In the genomic region with DNA sequence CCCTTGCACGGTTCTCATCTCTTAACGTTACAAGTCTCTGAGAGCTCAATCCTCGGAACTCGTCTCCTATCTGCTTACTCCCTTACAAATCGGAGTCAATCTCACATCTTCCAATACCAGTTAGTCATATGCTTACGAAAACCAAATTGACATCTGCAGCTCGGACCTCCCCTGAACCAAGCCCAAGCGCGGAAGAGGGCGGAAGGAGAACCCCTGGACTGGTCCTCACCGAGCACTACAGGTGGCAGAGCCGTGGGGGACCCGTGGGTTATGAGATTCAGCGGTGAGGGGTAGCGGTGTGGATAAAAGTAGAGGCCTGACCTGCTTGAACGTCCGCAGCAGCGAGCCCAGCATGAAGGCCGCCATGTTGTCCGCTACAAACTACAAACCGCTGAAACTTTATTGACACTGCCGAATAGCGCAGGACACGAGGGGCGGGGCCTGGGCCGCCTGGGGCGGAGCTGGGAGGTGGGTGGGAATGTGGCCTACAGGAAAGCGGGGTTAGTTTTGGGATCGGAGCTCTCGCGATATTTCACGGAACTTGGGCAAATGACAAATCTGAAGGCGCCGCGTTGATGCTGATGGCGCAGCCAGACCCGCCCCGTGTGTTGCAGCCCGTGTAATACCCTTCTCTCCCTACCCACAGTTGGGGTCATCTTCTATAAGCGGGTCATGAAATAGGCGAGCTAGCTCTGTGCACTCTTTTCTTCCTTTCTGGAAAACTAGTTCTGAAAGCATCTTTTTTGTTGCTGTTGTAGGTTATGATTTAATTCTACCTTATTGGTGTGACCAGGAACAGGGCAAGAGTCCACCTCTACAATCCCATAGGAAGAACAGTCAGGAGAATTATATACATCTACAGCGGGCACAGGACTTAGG, we compare ENCODE assay signal across 8 cellular contexts. TPM values are rescaled to one million over a fixed set of nuclear protein-coding genes. Genes with fewer than 3 reads are reported as not detected.
DNase-seq lines count a peak whose midpoint lies in the region; TF ChIP-seq lines count a peak whose summit lies in the region.

TSS of gene MRPS14 (minus strand) at position 383 of the 879 bp plus-strand sequence. CDS start at position 366, 17 bp downstream.

- TF ChIP-seq CTCF in fibroblast of the aortic adventitia (IDR thresholded peaks at IDR 0.05; ENCODE audit: insufficient read depth, low read length) = no peak
- TF ChIP-seq CTCF in nephron (IDR thresholded peaks at IDR 0.05; ENCODE audit: unreplicated experiment in 3 of 3) = no peak

- peaks cover 4% of the 10 kb centered on the region for H3K9me3 Mint-ChIP-seq in nephron
- no peaks in the 10 kb centered on the region for H3K9me3 Mint-ChIP-seq in stimulated activated naive CD8-positive, alpha-beta T cell treated with anti-CD3 and anti-CD28 coated beads, Interleukin-15, Interleukin-2, amounts not matched to agents 100 ng/mL and 50 ng/mL, for 24 hours

- H3K36me3 ChIP-seq in H7 (replicated peaks; ENCODE audit: control insufficient read depth, insufficient read depth, low read length) = peaks cover 3% of the 10 kb centered on the region

- peak within 1 kb of the TSS; percentile 45 to 90 (median 85) for H3K27ac Mint-ChIP-seq in nephron
- H3K27ac Mint-ChIP-seq in stimulated activated naive CD8-positive, alpha-beta T cell treated with anti-CD3 and anti-CD28 coated beads, Interleukin-15, Interleukin-2, amounts not matched to agents 100 ng/mL and 50 ng/mL, for 24 hours = peak within 1 kb of the TSS; percentile 95

- peak within 1 kb of the TSS; percentile 91 to 94 (median 93) for H3K4me3 Mint-ChIP-seq in nephron
- peak within 1 kb of the TSS; percentile 98 for H3K4me3 Mint-ChIP-seq in stimulated activated naive CD8-positive, alpha-beta T cell treated with anti-CD3 and anti-CD28 coated beads, Interleukin-15, Interleukin-2, amounts not matched to agents 100 ng/mL and 50 ng/mL, for 24 hours

- no peaks in the 10 kb centered on the region for H3K27me3 ChIP-seq in H7 (ENCODE audit: control insufficient read depth, insufficient read depth, low read length)

- H3K27me3 Mint-ChIP-seq in nephron (ENCODE audit: low read depth) = no peaks in the 10 kb centered on the region
- H3K27me3 Mint-ChIP-seq in stimulated activated naive CD8-positive, alpha-beta T cell treated with anti-CD3 and anti-CD28 coated beads, Interleukin-15, Interleukin-2, amounts not matched to agents 100 ng/mL and 50 ng/mL, for 24 hours = no peaks in the 10 kb centered on the region

- H3K4me1 Mint-ChIP-seq in nephron = peaks cover 18% of the 10 kb centered on the region
- H3K4me1 Mint-ChIP-seq in stimulated activated naive CD8-positive, alpha-beta T cell treated with anti-CD3 and anti-CD28 coated beads, Interleukin-15, Interleukin-2, amounts not matched to agents 100 ng/mL and 50 ng/mL, for 24 hours (ENCODE audit: low read depth) = peaks cover 24% of the 10 kb centered on the region

- H3K36me3 Mint-ChIP-seq in nephron (ENCODE audit: low read depth) = peaks cover 8% of the 10 kb centered on the region
- peaks cover 23% of the 10 kb centered on the region for H3K36me3 Mint-ChIP-seq in stimulated activated naive CD8-positive, alpha-beta T cell treated with anti-CD3 and anti-CD28 coated beads, Interleukin-15, Interleukin-2, amounts not matched to agents 100 ng/mL and 50 ng/mL, for 24 hours (ENCODE audit: low read depth)

- H3K4me3 ChIP-seq in H7 (ENCODE audit: insufficient read depth, low read depth, low read length) (peak within 1 kb of the TSS; percentile 98), fibroblast of the aortic adventitia (ENCODE audit: low read depth, low read length) (peak within 1 kb of the TSS; percentile 99)

- peak; percentile 98 for DNase-seq in ELR (ENCODE audit: low read depth)
- DNase-seq in H7 = peak; percentile 91
- peak; percentile 97 for DNase-seq in M059J (ENCODE audit: low read depth)
- peak; percentile 96 for DNase-seq in SHP77 (lab: John Stamatoyannopoulos, UW)
- DNase-seq in activated effector memory CD4-positive, alpha-beta T cell treated with Interleukin-2 at 50 U/mL for 16 hours = peak; percentile 98
- peak; percentile 99 for DNase-seq in fibroblast of the aortic adventitia (ENCODE audit: low read depth)

RNA-seq across cellular contexts. Expression of gene MRPS14, which starts in this region (rescaled TPM):
- total RNA-seq in H7 (2014; rRNA removed; shearing (Covaris generic)) = 39.5 and 46.4 TPM in 2 replicates
- total RNA-seq in M059J (2014; rRNA removed; shearing (Covaris generic)) = 26.1 and 33.4 TPM in 2 replicates
- total RNA-seq in fibroblast of the aortic adventitia (ENCODE audit: low replicate concordance) = 20.9 and 29.5 TPM in 2 replicates

Comparison
In these comparisons a context has a peak if more than half of its experiments do, and no peak if none do; other contexts are left out.
1. Peak in every context shown above with its lines: DNase-seq and H3K4me3 ChIP-seq.